2 cellular contexts compared by ENCODE assay signal in the genomic region with DNA sequence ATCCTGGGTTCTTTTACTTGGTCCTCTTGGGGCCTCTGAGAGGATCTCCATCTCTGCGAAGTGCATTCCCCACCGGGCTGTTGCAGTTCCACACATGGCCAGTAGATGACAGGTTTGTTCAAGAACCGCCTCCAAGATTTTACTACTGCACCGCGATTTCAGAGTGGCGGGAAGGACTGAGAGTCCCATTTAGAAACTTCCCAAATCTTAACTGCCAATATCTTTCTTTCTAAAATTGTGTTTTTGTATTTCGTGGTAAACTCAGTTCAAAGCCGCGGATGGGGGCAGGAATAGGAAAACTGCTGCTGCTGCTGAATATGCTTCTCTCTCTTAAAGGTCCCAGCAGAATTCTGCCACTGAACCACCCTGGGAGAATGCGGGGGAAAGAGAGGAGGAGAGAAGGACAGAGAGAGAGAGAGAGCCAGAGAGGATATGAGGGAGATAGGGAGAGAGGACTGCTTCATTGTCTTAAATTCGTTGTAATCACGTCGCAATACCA.
TF ChIP-seq lines count a peak whose summit lies in the region.

No MANE protein-coding gene starts in this region.

TF ChIP-seq in HEK293, 187 proteins besides CTCF, POLR2A, EP300 and RAD21:
- TF ChIP-seq ZFHX2 (tag by site-specific recombination; conservative IDR thresholded peaks at IDR 0.05) (0 out of 2 replicates have a peak, but pooled peaks have one; percentile 25), ZNF654 (tag by site-specific recombination; IDR thresholded peaks at IDR 0.05; ENCODE audit: low read depth) (peak; percentile 92), ZBTB20 (tag by site-specific recombination; IDR thresholded peaks at IDR 0.05) (no peak), ZBTB17 (tag by site-specific recombination; IDR thresholded peaks at IDR 0.05) (peak; percentile 63), ZNF366 (tag by site-specific recombination; conservative IDR thresholded peaks at IDR 0.05) (peak; percentile 70; the same call in 1 of the 2 replicates), IKZF3 (tag by site-specific recombination; IDR thresholded peaks at IDR 0.05) (peak; percentile 41; the same call in 1 of the 2 replicates), BCL11B (tag by site-specific recombination; IDR thresholded peaks at IDR 0.05; ENCODE audit: low read depth) (no peak), ZNF596 (tag by site-specific recombination; IDR thresholded peaks at IDR 0.05) (peak; percentile 70), PRDM1 (tag by site-specific recombination; IDR thresholded peaks at IDR 0.05) (peak; percentile 54), GLI2 (tag by site-specific recombination; IDR thresholded peaks at IDR 0.05; ENCODE audit: borderline replicate concordance, low read depth) (no peak), ZNF561 (tag by site-specific recombination; IDR thresholded peaks at IDR 0.05; ENCODE audit: borderline replicate concordance) (peak; percentile 43; the same call in 1 of the 2 replicates), ZBTB8A (tag by site-specific recombination; IDR thresholded peaks at IDR 0.05) (peak; percentile 12; the same call in 1 of the 2 replicates), ZNF394 (tag by site-specific recombination; IDR thresholded peaks at IDR 0.05; ENCODE audit: borderline replicate concordance) (0 out of 2 replicates have a peak, but pooled peaks have one; percentile 31), ZNF660 (tag by site-specific recombination; IDR thresholded peaks at IDR 0.05) (peak; percentile 50; the same call in 1 of the 2 replicates), ZNF335 (tag by site-specific recombination; conservative IDR thresholded peaks at IDR 0.05) (peak; percentile 40), ZBTB1 (tag by site-specific recombination; IDR thresholded peaks at IDR 0.05) (no peak), ZNF2 (tag by site-specific recombination; IDR thresholded peaks at IDR 0.05) (0 out of 2 replicates have a peak, but pooled peaks have one; percentile 28)
- TF ChIP-seq, protein P1, sequence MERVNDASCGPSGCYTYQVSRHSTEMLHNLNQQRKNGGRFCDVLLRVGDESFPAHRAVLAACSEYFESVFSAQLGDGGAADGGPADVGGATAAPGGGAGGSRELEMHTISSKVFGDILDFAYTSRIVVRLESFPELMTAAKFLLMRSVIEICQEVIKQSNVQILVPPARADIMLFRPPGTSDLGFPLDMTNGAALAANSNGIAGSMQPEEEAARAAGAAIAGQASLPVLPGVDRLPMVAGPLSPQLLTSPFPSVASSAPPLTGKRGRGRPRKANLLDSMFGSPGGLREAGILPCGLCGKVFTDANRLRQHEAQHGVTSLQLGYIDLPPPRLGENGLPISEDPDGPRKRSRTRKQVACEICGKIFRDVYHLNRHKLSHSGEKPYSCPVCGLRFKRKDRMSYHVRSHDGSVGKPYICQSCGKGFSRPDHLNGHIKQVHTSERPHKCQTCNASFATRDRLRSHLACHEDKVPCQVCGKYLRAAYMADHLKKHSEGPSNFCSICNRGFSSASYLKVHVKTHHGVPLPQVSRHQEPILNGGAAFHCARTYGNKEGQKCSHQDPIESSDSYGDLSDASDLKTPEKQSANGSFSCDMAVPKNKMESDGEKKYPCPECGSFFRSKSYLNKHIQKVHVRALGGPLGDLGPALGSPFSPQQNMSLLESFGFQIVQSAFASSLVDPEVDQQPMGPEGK (tag by site-specific recombination; IDR thresholded peaks at IDR 0.05) = 0 out of 2 replicates have a peak, but pooled peaks have one; percentile 7
- TF ChIP-seq, protein P2, sequence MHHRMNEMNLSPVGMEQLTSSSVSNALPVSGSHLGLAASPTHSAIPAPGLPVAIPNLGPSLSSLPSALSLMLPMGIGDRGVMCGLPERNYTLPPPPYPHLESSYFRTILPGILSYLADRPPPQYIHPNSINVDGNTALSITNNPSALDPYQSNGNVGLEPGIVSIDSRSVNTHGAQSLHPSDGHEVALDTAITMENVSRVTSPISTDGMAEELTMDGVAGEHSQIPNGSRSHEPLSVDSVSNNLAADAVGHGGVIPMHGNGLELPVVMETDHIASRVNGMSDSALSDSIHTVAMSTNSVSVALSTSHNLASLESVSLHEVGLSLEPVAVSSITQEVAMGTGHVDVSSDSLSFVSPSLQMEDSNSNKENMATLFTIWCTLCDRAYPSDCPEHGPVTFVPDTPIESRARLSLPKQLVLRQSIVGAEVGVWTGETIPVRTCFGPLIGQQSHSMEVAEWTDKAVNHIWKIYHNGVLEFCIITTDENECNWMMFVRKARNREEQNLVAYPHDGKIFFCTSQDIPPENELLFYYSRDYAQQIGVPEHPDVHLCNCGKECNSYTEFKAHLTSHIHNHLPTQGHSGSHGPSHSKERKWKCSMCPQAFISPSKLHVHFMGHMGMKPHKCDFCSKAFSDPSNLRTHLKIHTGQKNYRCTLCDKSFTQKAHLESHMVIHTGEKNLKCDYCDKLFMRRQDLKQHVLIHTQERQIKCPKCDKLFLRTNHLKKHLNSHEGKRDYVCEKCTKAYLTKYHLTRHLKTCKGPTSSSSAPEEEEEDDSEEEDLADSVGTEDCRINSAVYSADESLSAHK (tag by site-specific recombination; IDR thresholded peaks at IDR 0.05) = peak; percentile 50

TF ChIP-seq in endothelial cell of umbilical vein, 7 proteins besides CTCF, POLR2A, EP300 and RAD21:
- TF ChIP-seq JUN (IDR thresholded peaks at IDR 0.05; ENCODE audit: borderline replicate concordance, insufficient read depth, insufficient read length, low read depth) (no peak), POLR2AphosphoS5 (IDR thresholded peaks at IDR 0.05; ENCODE audit: insufficient read depth, low read depth, low read length) (no peak), EZH2 (IDR thresholded peaks at IDR 0.05; ENCODE audit: borderline replicate concordance, low read depth, low read length, severe bottlenecking) (no peak), FOS (IDR thresholded peaks at IDR 0.05; ENCODE audit: borderline replicate concordance, insufficient read depth, low read length) (no peak), MYC (IDR thresholded peaks at IDR 0.05; ENCODE audit: low read depth, low read length) (no peak), GATA2 (IDR thresholded peaks at IDR 0.05; ENCODE audit: insufficient read depth, insufficient read length, low read depth, low read length) (no peak)
- TF ChIP-seq, protein P3, sequence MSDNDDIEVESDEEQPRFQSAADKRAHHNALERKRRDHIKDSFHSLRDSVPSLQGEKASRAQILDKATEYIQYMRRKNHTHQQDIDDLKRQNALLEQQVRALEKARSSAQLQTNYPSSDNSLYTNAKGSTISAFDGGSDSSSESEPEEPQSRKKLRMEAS (IDR thresholded peaks at IDR 0.05; ENCODE audit: insufficient read depth, insufficient read length) = no peak
